Comparison of ENCODE assay signal across 12 cellular contexts in the genomic region with DNA sequence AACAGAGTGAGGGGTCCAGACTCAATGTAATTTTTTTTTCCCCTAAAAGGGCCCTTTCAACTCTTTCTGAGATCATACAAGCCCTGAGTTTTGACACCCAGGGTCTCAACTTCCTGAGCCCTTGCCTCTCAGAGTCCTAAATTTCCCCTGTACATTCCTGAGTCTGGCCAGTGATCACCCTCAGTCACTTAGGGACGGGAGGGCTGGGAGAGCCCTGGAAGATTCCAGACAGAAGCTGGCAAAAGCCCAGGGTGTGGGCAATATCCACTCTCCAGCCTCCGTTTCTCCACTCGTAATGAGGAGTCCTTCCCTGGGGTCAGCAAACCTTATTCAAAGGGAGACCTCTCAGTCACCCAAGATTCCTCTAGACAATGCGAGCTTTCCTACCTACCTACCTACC. TPM values are rescaled to one million over a fixed set of nuclear protein-coding genes. Genes with fewer than 3 reads are reported as not detected.
A peak's percentile ranks its signal among the peaks of the same experiment; 100 is the strongest.
DNase-seq lines count a peak whose midpoint lies in the region; ATAC-seq, FAIRE-seq and TF ChIP-seq lines count a peak whose summit lies in the region.
"Had no signal": no experiment of that assay in that cellular context is flagged by ENCODE, and none has a peak within 500 bp of the region (broad histone marks: within the 10 kb centered on the region; RNA-seq: fewer than 3 reads in every experiment).

No MANE protein-coding gene starts in this region.

- intact Hi-C loops in heart left ventricle (cut with DNase I) = loop anchor here in 1 of 10 donors (10.0 kb wide), 1 partner anchor 362 kb away; a partner anchor contains a TSS
- intact Hi-C loops in left cardiac atrium (cut with DNase I) = no loop called here
- intact Hi-C loops in A673 (cut with micrococcal nuclease; ENCODE audit: unreplicated experiment) = no loop called here

- BruUV-seq in A673 (replicated peaks; lab: Mats Ljungman, UMichigan) = no TSS peak

- TF ChIP-seq CTCF in heart left ventricle (IDR thresholded peaks at IDR 0.05) (no peak), bronchial epithelial cell (IDR thresholded peaks at IDR 0.05; ENCODE audit: insufficient read depth, low read length, severe bottlenecking) (no peak), mesothelial cell of epicardium (IDR thresholded peaks at IDR 0.05; ENCODE audit: unreplicated experiment) (no peak), A673 (conservative IDR thresholded peaks at IDR 0.05; ENCODE audit: low read depth, low read length) (no peak)

- H3K9me3 ChIP-seq in heart left ventricle = no peaks in the 10 kb centered on the region
- H3K9me3 ChIP-seq in A673 (ENCODE audit: low read depth, low read length, poor library complexity, severe bottlenecking) = no peaks in the 10 kb centered on the region
- H3K9me3 ChIP-seq: SJSA1 had no signal

- CTCF ChIA-PET in A673 (lab: Charles Lee) = interaction anchor here (1.2 kb wide), 1 partner anchor 12 kb away, joined by 5 read pairs; no protein-coding TSS in a partner anchor

- 30 to 44% (median 33%) methylated on average over 4 of the region's 4 CpGs for WGBS in heart left ventricle, 4 donors
- 59% methylated on average over 4 of the region's 4 CpGs for WGBS in urinary bladder

- H3K4me1 Mint-ChIP-seq in mesothelial cell of epicardium = peaks cover 44% of the 10 kb centered on the region

- no peak for TF ChIP-seq POLR2A in heart left ventricle (IDR thresholded peaks at IDR 0.05)

- POLR2A ChIA-PET in A673 (lab: Charles Lee; ENCODE audit: low non-redundant PET) = no interaction called here

- peaks cover 7 to 70% (median 50%) of the 10 kb centered on the region in 12 donors for H3K4me1 ChIP-seq in heart left ventricle
- no peaks in the 10 kb centered on the region for H3K4me1 ChIP-seq in urinary bladder (ENCODE audit: insufficient read depth)
- H3K4me1 ChIP-seq in A673 (ENCODE audit: insufficient read depth, low read length, poor library complexity, severe bottlenecking) = peaks cover 12% of the 10 kb centered on the region

- peak overlapping the region; percentile 98 for H3K27ac Mint-ChIP-seq in mesothelial cell of epicardium

- H3K27ac ChIP-seq in heart left ventricle = peak overlapping the region; percentile 87 to 97 (median 93)
- H3K27ac ChIP-seq in urinary bladder (ENCODE audit: low read depth) = peak overlapping the region; percentile 48
- H3K27ac ChIP-seq in A673 (ENCODE audit: low read depth, low read length, poor library complexity, severe bottlenecking) = no peak overlapping the region
- H3K27ac ChIP-seq: SJSA1 had no signal

- H3K9me3 Mint-ChIP-seq in mesothelial cell of epicardium = no peaks in the 10 kb centered on the region
- H3K9me3 Mint-ChIP-seq: activated T-cell treated with anti-CD3 and anti-CD28 coated beads, Interleukin-2, amount 50 U/mL, for 4 hours had no signal

- H3K36me3 ChIP-seq in heart left ventricle (peaks cover 0 to 7% (median 0%) of the 10 kb centered on the region in 9 donors), bronchial epithelial cell (ENCODE audit: control insufficient read depth, insufficient read depth, low read length) (peaks cover 2% of the 10 kb centered on the region), urinary bladder (ENCODE audit: insufficient read depth) (no peaks in the 10 kb centered on the region), A673 (ENCODE audit: insufficient read depth, low read length, poor library complexity, severe bottlenecking) (no peaks in the 10 kb centered on the region)

- H3K27me3 Mint-ChIP-seq in mesothelial cell of epicardium (ENCODE audit: low read depth) = peaks cover 33% of the 10 kb centered on the region

- FAIRE-seq in bronchial epithelial cell (lab: Jason Lieb, UNC) = no peak

- H3K36me3 Mint-ChIP-seq in mesothelial cell of epicardium = peaks cover under 1% of the 10 kb centered on the region

- H3K27me3 ChIP-seq in heart left ventricle (peaks cover 0 to 19% (median 0%) of the 10 kb centered on the region in 9 donors), bronchial epithelial cell (ENCODE audit: control insufficient read depth, insufficient read depth, low read length) (no peaks in the 10 kb centered on the region), A673 (replicated peaks; ENCODE audit: insufficient read depth, low read depth, low read length, poor library complexity) (no peaks in the 10 kb centered on the region)
- H3K27me3 ChIP-seq: SJSA1 had no signal

- peak overlapping the region in 10 of 12 donors; percentile 6 to 86 (median 68) for H3K4me3 ChIP-seq in heart left ventricle
- H3K4me3 ChIP-seq in bronchial epithelial cell (ENCODE audit: low read depth, low read length) = peak overlapping the region; percentile 81
- no peak overlapping the region for H3K4me3 ChIP-seq in urinary bladder (ENCODE audit: low read depth, low read length)
- no peak overlapping the region for H3K4me3 ChIP-seq in A673 (ENCODE audit: low read depth, low read length, poor library complexity, severe bottlenecking)
- H3K4me3 ChIP-seq: SJSA1 had no signal

- ATAC-seq in heart left ventricle = no peak
- ATAC-seq in left cardiac atrium = no peak
- no peak for ATAC-seq in HG02763 (IDR thresholded peaks at IDR 0.05; ENCODE audit: unreplicated experiment)
- ATAC-seq: activated T-cell treated with anti-CD3 and anti-CD28 coated beads, Interleukin-2, amount 50 U/mL, for 4 hours had no signal

- peak overlapping the region; percentile 85 for H3K4me3 Mint-ChIP-seq in mesothelial cell of epicardium
- H3K4me3 Mint-ChIP-seq: activated T-cell treated with anti-CD3 and anti-CD28 coated beads, Interleukin-2, amount 50 U/mL, for 4 hours had no signal

- DNase-seq in heart left ventricle (no peak), left cardiac atrium (no peak), bronchial epithelial cell (ENCODE audit: low read depth) (no peak), mesothelial cell of epicardium (ENCODE audit: low spot score in 2 of 2, unreplicated experiment in 2 of 2) (no peak), NCI-H2029 treated with DMSO at 0.1 percent for 48 hours (lab: John Stamatoyannopoulos, UW) (no peak), A673 (ENCODE audit: low spot score) (no peak)
- DNase-seq: activated T-cell treated with anti-CD3 and anti-CD28 coated beads, Interleukin-2, amount 50 U/mL, for 4 hours; EL; stimulated activated CD4-positive, alpha-beta T cell treated with anti-CD3 and anti-CD28 coated beads, Interleukin-4, amount 100 ng/mL, for 24 hours had no signal

RNA-seq across cellular contexts. Expression of a gene that starts 1.6 kb away (rescaled TPM):
- 100 to 1,000 TPM in 7 of 9 donors, 10 to 100 TPM in 2; 92.3 to 400 (median 139) TPM for total RNA-seq in heart left ventricle
- polyA plus RNA-seq in heart left ventricle = 100 to 1,000 TPM; 102 to 174 TPM
- total RNA-seq in left cardiac atrium = 100 to 1,000 TPM; 123 to 143 TPM
- total RNA-seq in bronchial epithelial cell = 16.6 and 31.2 TPM in 2 replicates
- 58.0 to 64.0 TPM (median 58.7 TPM) in 3 replicates for total RNA-seq in mesothelial cell of epicardium
- total RNA-seq in urinary bladder = 7.7 TPM
- polyA plus RNA-seq in urinary bladder = 28.1 TPM
- 5.5 and 8.1 TPM in 2 replicates for total RNA-seq in A673 (2021)

RNA-seq across cellular contexts. Expression of a gene that starts 3.2 kb away (rescaled TPM):
- total RNA-seq in heart left ventricle = 10 to 100 TPM in 1 of 9 donors, 1 to 10 TPM in 8; 4.4 to 10.6 (median 6.9) TPM
- polyA plus RNA-seq in heart left ventricle = 1 to 10 TPM; 6.7 to 8.5 TPM
- total RNA-seq in left cardiac atrium = 1 to 10 TPM; 4.6 to 5.5 TPM
- 8.8 and 16.8 TPM in 2 replicates for total RNA-seq in bronchial epithelial cell
- 6.7 to 7.5 TPM (median 6.7 TPM) in 3 replicates for total RNA-seq in mesothelial cell of epicardium
- total RNA-seq in urinary bladder = 1.8 TPM
- polyA plus RNA-seq in urinary bladder = 5.0 TPM
- total RNA-seq in A673 (2021) = 23.2 and 30.1 TPM in 2 replicates

RNA-seq across cellular contexts. Expression of a gene that starts 20.4 kb away (rescaled TPM):
- 100 to 1,000 TPM; 104 to 156 (median 121) TPM for total RNA-seq in heart left ventricle
- 100 to 1,000 TPM; 120 to 294 TPM for polyA plus RNA-seq in heart left ventricle
- 100 to 1,000 TPM; 105 to 140 TPM for total RNA-seq in left cardiac atrium
- 65.0 and 78.5 TPM in 2 replicates for total RNA-seq in bronchial epithelial cell
- 92.8 to 100 TPM (median 96.4 TPM) in 3 replicates for total RNA-seq in mesothelial cell of epicardium
- 64.0 TPM for total RNA-seq in urinary bladder
- 50.3 TPM for polyA plus RNA-seq in urinary bladder
- total RNA-seq in A673 (2021) = 158 and 165 TPM in 2 replicates

RNA-seq across cellular contexts. Expression of a gene that starts 32.9 kb away (rescaled TPM):
- 10 to 100 TPM in 8 of 9 donors, 1 to 10 TPM in 1; 9.8 to 24.1 (median 13.9) TPM for total RNA-seq in heart left ventricle
- 1 to 10 TPM; 5.8 to 8.4 TPM for polyA plus RNA-seq in heart left ventricle
- 10 to 100 TPM; 12.7 to 13.0 TPM for total RNA-seq in left cardiac atrium
- 3.9 and 4.6 TPM in 2 replicates for total RNA-seq in bronchial epithelial cell
- 62.7 to 64.4 TPM (median 64.1 TPM) in 3 replicates for total RNA-seq in mesothelial cell of epicardium
- 8.6 TPM for total RNA-seq in urinary bladder
- polyA plus RNA-seq in urinary bladder = 17.5 TPM
- 51.6 and 59.2 TPM in 2 replicates for total RNA-seq in A673 (2021)

Comparison
In these comparisons a context has a peak if more than half of its experiments do, and no peak if none do; other contexts are left out.
1. H3K4me3 ChIP-seq: peak in heart left ventricle (10 of 12) and bronchial epithelial cell (single experiment); none in urinary bladder (single experiment) and A673 (single experiment).